11 cellular contexts compared by ENCODE assay signal in the genomic region with DNA sequence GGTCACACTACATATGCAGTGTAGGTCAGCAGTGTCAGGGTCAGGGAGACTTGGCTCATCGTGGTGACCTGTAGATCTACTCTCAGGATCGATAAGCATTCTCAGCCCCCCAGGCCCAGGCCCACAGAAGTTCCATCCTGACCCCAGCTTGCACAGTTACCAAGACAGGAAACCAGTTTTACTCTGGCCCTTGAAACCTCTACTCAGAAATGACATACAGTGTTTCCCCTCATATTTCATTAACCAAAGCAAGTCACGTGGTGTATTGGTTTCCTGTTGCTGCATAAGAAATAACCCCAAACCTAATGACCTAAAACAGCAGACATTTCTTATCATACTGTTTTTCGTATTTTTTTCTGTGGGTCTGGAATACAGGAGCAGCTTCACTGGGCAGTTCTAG.
DNase-seq lines count a peak whose midpoint lies in the region; ATAC-seq and TF ChIP-seq lines count a peak whose summit lies in the region.
"Had no signal": no experiment of that assay in that cellular context is flagged by ENCODE, and none has a peak within 500 bp of the region (broad histone marks: within the 10 kb centered on the region; RNA-seq: fewer than 3 reads in every experiment).

No MANE protein-coding gene starts in this region.

- no peak for TF ChIP-seq CTCF in GM10248 (IDR thresholded peaks at IDR 0.05; ENCODE audit: control extremely low read depth, extremely low read depth, low read depth, missing control alignments)
- no peak for TF ChIP-seq CTCF in colonic mucosa (IDR thresholded peaks at IDR 0.05)

- POLR2A ChIA-PET in GM10248 (lab: Yijun Ruan, JAX), result no interaction called here
- POLR2A ChIA-PET in activated CD8-positive, alpha-beta T cell treated with anti-CD3 and anti-CD28 coated beads, Interleukin-2, amount 10 ng/mL, durations not matched to agents 7 days and 5 days (lab: Charles Lee), result no interaction called here

- H3K36me3 Mint-ChIP-seq in activated CD8-positive, alpha-beta T cell treated with anti-CD3 and anti-CD28 coated beads, Interleukin-2, amount 10 ng/mL, durations not matched to agents 7 days and 5 days (ENCODE audit: low read depth), result peaks cover 25% of the 10 kb centered on the region

- no peak overlapping the region for H3K9ac ChIP-seq in colonic mucosa (ENCODE audit: low read depth in 2 of 2, low read length in 2 of 2)

- no peaks in the 10 kb centered on the region for H3K27me3 Mint-ChIP-seq in activated CD8-positive, alpha-beta T cell treated with anti-CD3 and anti-CD28 coated beads, Interleukin-2, amount 10 ng/mL, durations not matched to agents 7 days and 5 days (ENCODE audit: low read depth)

- H3K4me3 ChIP-seq in colonic mucosa, result no peak overlapping the region
- H3K4me3 ChIP-seq: right atrium auricular region had no signal

- H3K27ac ChIP-seq in colonic mucosa, result no peak overlapping the region
- H3K27ac ChIP-seq: brain microvascular endothelial cell, right atrium auricular region had no signal

- H3K27ac Mint-ChIP-seq in activated CD8-positive, alpha-beta T cell treated with anti-CD3 and anti-CD28 coated beads, Interleukin-2, amount 10 ng/mL, durations not matched to agents 7 days and 5 days, result peak overlapping the region; percentile 84

- peaks cover 48% of the 10 kb centered on the region for H3K4me1 Mint-ChIP-seq in activated CD8-positive, alpha-beta T cell treated with anti-CD3 and anti-CD28 coated beads, Interleukin-2, amount 10 ng/mL, durations not matched to agents 7 days and 5 days (ENCODE audit: low read depth)

- H3K4me3 Mint-ChIP-seq in activated CD8-positive, alpha-beta T cell treated with anti-CD3 and anti-CD28 coated beads, Interleukin-2, amount 10 ng/mL, durations not matched to agents 7 days and 5 days, result peak overlapping the region; percentile 54

- H3K9me3 Mint-ChIP-seq in activated CD8-positive, alpha-beta T cell treated with anti-CD3 and anti-CD28 coated beads, Interleukin-2, amount 10 ng/mL, durations not matched to agents 7 days and 5 days (ENCODE audit: insufficient read depth), result no peaks in the 10 kb centered on the region

- intact Hi-C loops in colonic mucosa (cut with DNase I), result loop anchor here (5.0 kb wide), 2 partner anchors 112 to 132 kb away; no protein-coding TSS in a partner anchor
- intact Hi-C loops in sciatic nerve (cut with DNase I), result no loop called here
- intact Hi-C loops in head of caudate nucleus (cut with DNase I), result loop anchor here (5.0 kb wide), 1 partner anchor 132 kb away; no protein-coding TSS in a partner anchor

- no peaks in the 10 kb centered on the region for H3K4me1 ChIP-seq in colonic mucosa

- no peaks in the 10 kb centered on the region for H3K9me3 ChIP-seq in colonic mucosa
- H3K9me3 ChIP-seq: right atrium auricular region had no signal

- no peaks in the 10 kb centered on the region for H3K36me3 ChIP-seq in colonic mucosa
- H3K36me3 ChIP-seq: brain microvascular endothelial cell had no signal

- no peaks in the 10 kb centered on the region for H3K27me3 ChIP-seq in colonic mucosa
- H3K27me3 ChIP-seq: brain microvascular endothelial cell, right atrium auricular region had no signal

- ATAC-seq in GM19372 (IDR thresholded peaks at IDR 0.05; ENCODE audit: low read depth, unreplicated experiment) (peak; percentile 69), HG03139 (IDR thresholded peaks at IDR 0.05; ENCODE audit: unreplicated experiment) (peak; percentile 70), sciatic nerve (no peak)
- peak; percentile 76 for ATAC-seq in activated CD8-positive, alpha-beta T cell treated with anti-CD3 and anti-CD28 coated beads, Interleukin-2, amount 10 ng/mL, durations not matched to agents 7 days and 5 days

- CTCF ChIA-PET in GM10248 (lab: Yijun Ruan, JAX), result interaction anchor here (0.7 to 2.5 kb wide), 6 partner anchors 12 to 793 kb away, joined by 3 to 12 read pairs (median 6); no protein-coding TSS in a partner anchor
- CTCF ChIA-PET in activated CD8-positive, alpha-beta T cell treated with anti-CD3 and anti-CD28 coated beads, Interleukin-2, amount 10 ng/mL, durations not matched to agents 7 days and 5 days (lab: Charles Lee), result interaction anchor here (0.9 to 4.8 kb wide), 9 partner anchors 11 to 619 kb away, joined by 3 to 26 read pairs (median 8); a partner anchor contains a TSS

- DNase-seq in GM10248 (ENCODE audit: extremely low spot score) (peak; percentile 31), colonic mucosa (no peak), RKO (ENCODE audit: low spot score) (no peak), sciatic nerve (ENCODE audit: low spot score) (no peak), head of caudate nucleus (no peak)
- peak; percentile 56 for DNase-seq in activated CD8-positive, alpha-beta T cell treated with anti-CD3 and anti-CD28 coated beads, Interleukin-2, amount 10 ng/mL, durations not matched to agents 7 days and 5 days
- DNase-seq: brain microvascular endothelial cell, substantia nigra had no signal

Comparison
In these comparisons a context has a peak if more than half of its experiments do, and no peak if none do; other contexts are left out.
1. DNase-seq: peak in GM10248 (single experiment) and activated CD8-positive, alpha-beta T cell treated with anti-CD3 and anti-CD28 coated beads, Interleukin-2, amount 10 ng/mL, durations not matched to agents 7 days and 5 days (single experiment); none in colonic mucosa (single experiment), RKO (single experiment), sciatic nerve (single experiment) and head of caudate nucleus (0 of 42).